Comparison of ENCODE assay signal across 1 cellular context in the genomic region with DNA sequence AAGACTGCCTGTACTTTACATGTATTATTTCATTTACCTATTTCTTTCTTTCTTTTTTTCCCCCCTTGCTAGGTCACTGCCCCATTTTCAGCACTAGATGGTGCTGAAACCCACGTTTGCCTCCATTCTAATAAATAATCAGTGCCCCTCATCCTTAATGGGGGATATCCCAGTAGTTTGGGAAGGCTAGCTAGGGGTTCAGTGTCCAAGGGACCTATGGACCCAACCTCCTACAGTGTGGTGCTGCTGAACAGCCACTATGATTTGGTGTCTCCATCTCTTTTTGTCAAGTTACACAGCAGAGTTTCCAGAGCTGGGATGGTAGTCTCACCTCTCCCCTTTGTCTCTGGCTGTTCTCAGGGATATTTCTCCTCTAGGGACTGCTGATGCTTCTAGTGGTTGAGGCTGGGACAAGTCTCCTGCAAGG.
A peak's percentile ranks its signal among the peaks of the same experiment; 100 is the strongest.
TF ChIP-seq lines count a peak whose summit lies in the region.

No MANE protein-coding gene starts in this region.

TF ChIP-seq in HepG2, 621 proteins besides CTCF, POLR2A, EP300 and RAD21 (continued from another document):
- TF ChIP-seq HNRNPLL (IDR thresholded peaks at IDR 0.05; ENCODE audit: low read depth, low read length, poor library complexity, severe bottlenecking) (no peak), ZNF557 (CRISPR knock-in tag; IDR thresholded peaks at IDR 0.05) (no peak), XRCC5 (optimal IDR thresholded peaks at IDR 0.05; ENCODE audit: low read length) (no peak), SMC3 (IDR thresholded peaks at IDR 0.05; ENCODE audit: low read length) (peak; percentile 60; the same call in 1 of the 2 replicates), ZNF225 (CRISPR knock-in tag; IDR thresholded peaks at IDR 0.05) (peak; percentile 99; the same call in 1 of the 2 replicates), NCOR1 (IDR thresholded peaks at IDR 0.05; ENCODE audit: borderline replicate concordance, low read length) (no peak)
- TF ChIP-seq, protein P1, sequence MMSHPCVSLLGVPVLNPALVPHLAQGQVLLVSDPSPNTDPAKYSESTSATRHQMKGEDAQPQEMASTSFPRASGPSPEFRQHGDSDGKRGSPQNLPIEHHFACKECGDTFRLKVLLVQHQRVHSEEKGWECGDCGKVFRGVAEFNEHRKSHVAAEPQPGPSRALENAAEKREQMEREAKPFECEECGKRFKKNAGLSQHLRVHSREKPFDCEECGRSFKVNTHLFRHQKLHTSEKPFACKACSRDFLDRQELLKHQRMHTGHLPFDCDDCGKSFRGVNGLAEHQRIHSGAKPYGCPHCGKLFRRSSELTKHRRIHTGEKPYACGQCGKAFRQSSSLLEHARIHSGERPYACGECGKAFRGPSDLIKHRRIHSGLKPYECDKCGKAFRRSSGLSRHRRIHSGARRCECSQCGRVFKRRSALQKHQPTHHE (CRISPR knock-in tag; IDR thresholded peaks at IDR 0.05; ENCODE audit: borderline replicate concordance) = no peak
